10 cellular contexts compared by ENCODE assay signal in the genomic region with DNA sequence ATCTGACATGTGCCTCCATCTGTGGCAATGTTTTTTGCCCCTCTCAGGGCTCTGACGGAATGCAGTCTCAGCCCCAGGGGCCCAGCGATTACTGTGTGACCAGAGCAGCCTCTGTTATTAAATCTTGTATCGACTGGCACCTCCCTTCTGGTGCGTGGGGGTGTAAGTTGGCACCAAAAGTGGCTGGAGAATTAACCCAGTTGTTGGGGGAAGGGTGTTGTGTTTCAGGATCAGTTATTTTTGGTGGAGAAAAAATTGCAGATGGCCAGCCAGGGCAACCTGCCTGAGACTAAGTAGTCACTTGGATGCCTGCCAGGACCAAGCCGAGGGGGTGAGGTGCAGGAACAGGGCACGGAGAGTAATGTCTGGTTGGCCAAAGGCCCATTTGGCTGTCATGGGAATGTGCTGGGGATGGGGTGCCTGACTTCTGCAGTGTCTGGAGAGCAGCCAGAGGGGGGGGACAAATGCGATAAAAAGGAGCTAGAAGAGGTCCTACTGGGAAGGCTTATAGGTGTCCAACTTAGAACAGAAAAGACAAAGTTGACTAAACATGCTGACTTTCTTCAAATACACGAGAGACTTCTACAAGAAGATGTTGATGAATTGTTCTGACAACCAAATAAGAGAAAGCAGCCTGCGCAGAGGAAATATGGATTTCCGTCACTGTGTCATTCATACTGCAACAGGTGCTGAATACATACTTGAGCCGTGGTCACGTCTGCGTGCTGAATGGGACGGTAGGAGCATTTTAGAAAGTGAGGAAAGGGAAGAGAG.
DNase-seq lines count a peak whose midpoint lies in the region; ATAC-seq, FAIRE-seq and TF ChIP-seq lines count a peak whose summit lies in the region.
"Had no signal": no experiment of that assay in that cellular context is flagged by ENCODE, and none has a peak within 500 bp of the region (broad histone marks: within the 10 kb centered on the region; RNA-seq: fewer than 3 reads in every experiment).

No MANE protein-coding gene starts in this region.

- H3K4me1 ChIP-seq in RWPE2 (ENCODE audit: insufficient read depth, poor library complexity, severe bottlenecking) (peaks cover 7% of the 10 kb centered on the region), kidney (ENCODE audit: control insufficient read depth in 1 of 2, insufficient read depth in 1 of 2, low read depth in 1 of 2, low read length in 2 of 2) (peaks cover 6 to 12% of the 10 kb centered on the region in 2 donors)

- H3K9me3 ChIP-seq in RWPE2 (ENCODE audit: severe bottlenecking) = no peaks in the 10 kb centered on the region
- no peaks in the 10 kb centered on the region for H3K9me3 ChIP-seq in kidney (ENCODE audit: control insufficient read depth in 1 of 2, low read length in 2 of 2)

- H3K4me1 Mint-ChIP-seq in natural killer cell treated with Interleukin-12 subunit alpha and Interleukin-12 subunit beta and Interleukin-15 and Interleukin-18, amount 100 ng/mL, for 72 hours (ENCODE audit: low read depth in 2 of 2) = peaks cover 0 to 5% of the 10 kb centered on the region in 2 donors
- H3K4me1 Mint-ChIP-seq: activated CD4-positive, alpha-beta T cell treated with anti-CD3 and anti-CD28 coated beads, Interleukin-2, amount 10 ng/mL, durations not matched to agents 24 days and 14 days had no signal

- ATAC-seq in RWPE2 (ENCODE audit: low read depth) (peak; percentile 31; the same call in 2 of the 3 replicates), GM18867 (IDR thresholded peaks at IDR 0.05; ENCODE audit: unreplicated experiment) (no peak), HG03175 (IDR thresholded peaks at IDR 0.05; ENCODE audit: unreplicated experiment) (no peak)
- no peak for ATAC-seq in natural killer cell treated with Interleukin-12 subunit alpha and Interleukin-12 subunit beta and Interleukin-15 and Interleukin-18, amount 100 ng/mL, for 72 hours

- H3K27ac Mint-ChIP-seq in natural killer cell treated with Interleukin-12 subunit alpha and Interleukin-12 subunit beta and Interleukin-15 and Interleukin-18, amount 100 ng/mL, for 72 hours = no peak overlapping the region
- H3K27ac Mint-ChIP-seq: activated CD4-positive, alpha-beta T cell treated with anti-CD3 and anti-CD28 coated beads, Interleukin-2, amount 10 ng/mL, durations not matched to agents 24 days and 14 days had no signal

- no peak overlapping the region for H3K27ac ChIP-seq in RWPE2 (ENCODE audit: poor library complexity, severe bottlenecking)
- H3K27ac ChIP-seq in kidney (ENCODE audit: low read depth in 2 of 2, low read length in 2 of 2) = no peak overlapping the region
- H3K27ac ChIP-seq: dorsolateral prefrontal cortex had no signal

- no peak overlapping the region for H3K9ac ChIP-seq in kidney (ENCODE audit: low read length in 2 of 2)

- no peaks in the 10 kb centered on the region for H3K36me3 ChIP-seq in RWPE2 (ENCODE audit: low read depth)
- H3K36me3 ChIP-seq in kidney (ENCODE audit: control insufficient read depth in 1 of 2, insufficient read depth in 2 of 2, low read length in 2 of 2) = no peaks in the 10 kb centered on the region

- H3K27me3 Mint-ChIP-seq in natural killer cell treated with Interleukin-12 subunit alpha and Interleukin-12 subunit beta and Interleukin-15 and Interleukin-18, amount 100 ng/mL, for 72 hours = peaks cover 7 to 22% of the 10 kb centered on the region in 2 donors
- H3K27me3 Mint-ChIP-seq: activated CD4-positive, alpha-beta T cell treated with anti-CD3 and anti-CD28 coated beads, Interleukin-2, amount 10 ng/mL, durations not matched to agents 24 days and 14 days had no signal

- no peak for FAIRE-seq in kidney (lab: Jason Lieb, UNC)

- H3K9me3 Mint-ChIP-seq in natural killer cell treated with Interleukin-12 subunit alpha and Interleukin-12 subunit beta and Interleukin-15 and Interleukin-18, amount 100 ng/mL, for 72 hours = no peaks in the 10 kb centered on the region
- H3K9me3 Mint-ChIP-seq: activated CD4-positive, alpha-beta T cell treated with anti-CD3 and anti-CD28 coated beads, Interleukin-2, amount 10 ng/mL, durations not matched to agents 24 days and 14 days had no signal

- H3K27me3 ChIP-seq in RWPE2 (ENCODE audit: insufficient read depth, poor library complexity, severe bottlenecking) = no peaks in the 10 kb centered on the region

- no peak for TF ChIP-seq CTCF in RWPE2 (IDR thresholded peaks at IDR 0.05; ENCODE audit: poor library complexity, severe bottlenecking)
- TF ChIP-seq CTCF in kidney (IDR thresholded peaks at IDR 0.05; ENCODE audit: borderline replicate concordance, extremely low read depth, insufficient read depth) = no peak

- DNase-seq in D341Med (ENCODE audit: low spot score) (peak; percentile 70), NCI-H1436 treated with DMSO at 0.1 percent for 48 hours (lab: John Stamatoyannopoulos, UW) (peak; percentile 3), RWPE2 (ENCODE audit: low spot score) (peak; percentile 69), kidney (peak; percentile 79), retina (no peak)
- no peak for DNase-seq in natural killer cell treated with Interleukin-12 subunit alpha and Interleukin-12 subunit beta and Interleukin-15 and Interleukin-18, amount 100 ng/mL, for 72 hours (ENCODE audit: low spot score)
- DNase-seq: activated CD4-positive, alpha-beta T cell treated with anti-CD3 and anti-CD28 coated beads, Interleukin-2, amount 10 ng/mL, durations not matched to agents 24 days and 14 days had no signal

- intact Hi-C loops in kidney (cut with DNase I) = no loop called here

- H3K4me3 ChIP-seq in RWPE2 (ENCODE audit: severe bottlenecking) (no peak overlapping the region), kidney (ENCODE audit: low read length in 2 of 2) (no peak overlapping the region)
- H3K4me3 ChIP-seq: dorsolateral prefrontal cortex had no signal

- no peak overlapping the region for H3K4me3 Mint-ChIP-seq in natural killer cell treated with Interleukin-12 subunit alpha and Interleukin-12 subunit beta and Interleukin-15 and Interleukin-18, amount 100 ng/mL, for 72 hours
- H3K4me3 Mint-ChIP-seq: activated CD4-positive, alpha-beta T cell treated with anti-CD3 and anti-CD28 coated beads, Interleukin-2, amount 10 ng/mL, durations not matched to agents 24 days and 14 days had no signal

- H3K36me3 Mint-ChIP-seq in natural killer cell treated with Interleukin-12 subunit alpha and Interleukin-12 subunit beta and Interleukin-15 and Interleukin-18, amount 100 ng/mL, for 72 hours = no peaks in the 10 kb centered on the region

Comparison
In these comparisons a context has a peak if more than half of its experiments do, and no peak if none do; other contexts are left out.
1. DNase-seq: peak in D341Med (single experiment), NCI-H1436 treated with DMSO at 0.1 percent for 48 hours (single experiment), RWPE2 (single experiment) and kidney (single experiment); none in natural killer cell treated with Interleukin-12 subunit alpha and Interleukin-12 subunit beta and Interleukin-15 and Interleukin-18, amount 100 ng/mL, for 72 hours (single experiment) and retina (single experiment).